ENCODE assay signal across 1 cellular context in the genomic region with DNA sequence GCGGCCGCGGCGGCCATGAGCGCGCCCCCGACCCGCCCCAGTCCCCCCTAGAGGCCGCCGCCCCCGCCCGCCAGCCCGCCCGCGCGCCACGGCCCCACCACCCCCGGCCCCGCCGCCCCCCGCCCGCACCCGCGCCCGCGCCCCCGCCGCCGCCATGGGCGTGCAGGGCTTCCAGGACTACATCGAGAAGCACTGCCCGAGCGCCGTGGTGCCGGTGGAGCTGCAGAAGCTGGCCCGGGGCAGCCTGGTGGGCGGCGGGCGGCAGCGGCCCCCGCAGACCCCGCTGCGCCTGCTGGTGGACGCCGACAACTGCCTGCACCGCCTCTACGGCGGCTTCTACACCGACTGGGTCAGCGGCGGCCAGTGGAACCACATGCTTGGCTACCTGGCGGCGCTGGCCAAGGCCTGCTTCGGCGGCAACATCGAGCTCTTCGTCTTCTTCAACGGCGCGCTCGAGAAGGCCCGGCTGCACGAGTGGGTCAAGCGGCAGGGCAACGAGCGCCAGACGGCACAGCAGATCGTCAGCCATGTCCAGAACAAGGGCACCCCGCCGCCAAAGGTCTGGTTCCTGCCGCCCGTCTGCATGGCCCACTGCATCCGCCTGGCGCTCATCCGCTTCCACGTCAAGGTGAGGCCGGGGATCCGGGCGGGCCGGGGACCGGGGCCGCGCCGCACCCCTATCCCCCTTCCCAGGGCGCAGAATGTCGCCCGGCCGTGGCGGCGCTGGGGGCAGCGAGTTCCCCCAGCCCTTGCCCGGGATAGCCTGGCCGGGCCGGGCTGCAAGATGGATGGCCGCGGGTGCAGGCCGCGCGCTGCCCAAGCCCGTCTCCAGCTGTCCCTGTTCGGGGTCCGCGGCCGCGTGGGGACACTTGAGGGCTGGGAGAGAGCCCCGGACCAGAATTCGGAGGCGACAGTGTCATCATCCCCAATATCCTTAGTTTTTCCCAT.
A peak's percentile ranks its signal among the peaks of the same experiment; 100 is the strongest.
TF ChIP-seq lines count a peak whose summit lies in the region.

No MANE protein-coding gene starts in this region.

TF ChIP-seq in HepG2, 621 proteins besides CTCF, POLR2A, EP300 and RAD21 (continued from another document and continues in another):
- TF ChIP-seq KAT7 (CRISPR knock-in tag; IDR thresholded peaks at IDR 0.05; ENCODE audit: borderline replicate concordance), result 0 out of 2 replicates have a peak, but pooled peaks have one; percentile 25
- TF ChIP-seq ZNF768 (CRISPR knock-in tag; IDR thresholded peaks at IDR 0.05), result peak; percentile 73; the same call in 1 of the 2 replicates
- no peak for TF ChIP-seq TBX3 (IDR thresholded peaks at IDR 0.05; ENCODE audit: borderline replicate concordance)
- no peak for TF ChIP-seq NCOA1 (CRISPR knock-in tag; IDR thresholded peaks at IDR 0.05)
- TF ChIP-seq RBFOX2 (IDR thresholded peaks at IDR 0.05; ENCODE audit: low read depth, low read length), result peak; percentile 72; the same call in 1 of the 2 replicates
- no peak for TF ChIP-seq ZNF350 (CRISPR knock-in tag; IDR thresholded peaks at IDR 0.05; ENCODE audit: borderline replicate concordance, low read depth)
- TF ChIP-seq, protein P1, sequence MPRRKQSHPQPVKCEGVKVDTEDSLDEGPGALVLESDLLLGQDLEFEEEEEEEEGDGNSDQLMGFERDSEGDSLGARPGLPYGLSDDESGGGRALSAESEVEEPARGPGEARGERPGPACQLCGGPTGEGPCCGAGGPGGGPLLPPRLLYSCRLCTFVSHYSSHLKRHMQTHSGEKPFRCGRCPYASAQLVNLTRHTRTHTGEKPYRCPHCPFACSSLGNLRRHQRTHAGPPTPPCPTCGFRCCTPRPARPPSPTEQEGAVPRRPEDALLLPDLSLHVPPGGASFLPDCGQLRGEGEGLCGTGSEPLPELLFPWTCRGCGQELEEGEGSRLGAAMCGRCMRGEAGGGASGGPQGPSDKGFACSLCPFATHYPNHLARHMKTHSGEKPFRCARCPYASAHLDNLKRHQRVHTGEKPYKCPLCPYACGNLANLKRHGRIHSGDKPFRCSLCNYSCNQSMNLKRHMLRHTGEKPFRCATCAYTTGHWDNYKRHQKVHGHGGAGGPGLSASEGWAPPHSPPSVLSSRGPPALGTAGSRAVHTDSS (CRISPR knock-in tag; conservative IDR thresholded peaks at IDR 0.05), result 0 out of 2 replicates have a peak, but pooled peaks have one; percentile 33
- TF ChIP-seq FOXC1 (CRISPR knock-in tag; IDR thresholded peaks at IDR 0.05; ENCODE audit: borderline replicate concordance), result no peak; the same call in 1 of the 2 replicates
- no peak for TF ChIP-seq KDM5B (CRISPR knock-in tag; IDR thresholded peaks at IDR 0.05; ENCODE audit: borderline replicate concordance)
- no peak; the same call in 1 of the 2 replicates for TF ChIP-seq TGIF2 (CRISPR knock-in tag; IDR thresholded peaks at IDR 0.05)
- no peak for TF ChIP-seq ZNF674 (CRISPR knock-in tag; IDR thresholded peaks at IDR 0.05; ENCODE audit: low read depth)
- TF ChIP-seq, protein P2, sequence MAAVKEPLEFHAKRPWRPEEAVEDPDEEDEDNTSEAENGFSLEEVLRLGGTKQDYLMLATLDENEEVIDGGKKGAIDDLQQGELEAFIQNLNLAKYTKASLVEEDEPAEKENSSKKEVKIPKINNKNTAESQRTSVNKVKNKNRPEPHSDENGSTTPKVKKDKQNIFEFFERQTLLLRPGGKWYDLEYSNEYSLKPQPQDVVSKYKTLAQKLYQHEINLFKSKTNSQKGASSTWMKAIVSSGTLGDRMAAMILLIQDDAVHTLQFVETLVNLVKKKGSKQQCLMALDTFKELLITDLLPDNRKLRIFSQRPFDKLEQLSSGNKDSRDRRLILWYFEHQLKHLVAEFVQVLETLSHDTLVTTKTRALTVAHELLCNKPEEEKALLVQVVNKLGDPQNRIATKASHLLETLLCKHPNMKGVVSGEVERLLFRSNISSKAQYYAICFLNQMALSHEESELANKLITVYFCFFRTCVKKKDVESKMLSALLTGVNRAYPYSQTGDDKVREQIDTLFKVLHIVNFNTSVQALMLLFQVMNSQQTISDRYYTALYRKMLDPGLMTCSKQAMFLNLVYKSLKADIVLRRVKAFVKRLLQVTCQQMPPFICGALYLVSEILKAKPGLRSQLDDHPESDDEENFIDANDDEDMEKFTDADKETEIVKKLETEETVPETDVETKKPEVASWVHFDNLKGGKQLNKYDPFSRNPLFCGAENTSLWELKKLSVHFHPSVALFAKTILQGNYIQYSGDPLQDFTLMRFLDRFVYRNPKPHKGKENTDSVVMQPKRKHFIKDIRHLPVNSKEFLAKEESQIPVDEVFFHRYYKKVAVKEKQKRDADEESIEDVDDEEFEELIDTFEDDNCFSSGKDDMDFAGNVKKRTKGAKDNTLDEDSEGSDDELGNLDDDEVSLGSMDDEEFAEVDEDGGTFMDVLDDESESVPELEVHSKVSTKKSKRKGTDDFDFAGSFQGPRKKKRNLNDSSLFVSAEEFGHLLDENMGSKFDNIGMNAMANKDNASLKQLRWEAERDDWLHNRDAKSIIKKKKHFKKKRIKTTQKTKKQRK (IDR thresholded peaks at IDR 0.05; ENCODE audit: low read length), result no peak
- peak; percentile 40; the same call in 1 of the 2 replicates for TF ChIP-seq HDAC1 (CRISPR knock-in tag; IDR thresholded peaks at IDR 0.05)
- no peak for TF ChIP-seq SETDB1 (CRISPR knock-in tag; IDR thresholded peaks at IDR 0.05; ENCODE audit: borderline replicate concordance)
- no peak; the same call in 1 of the 2 replicates for TF ChIP-seq KDM5A (IDR thresholded peaks at IDR 0.05; ENCODE audit: borderline replicate concordance, low read length)
- TF ChIP-seq, protein P3, sequence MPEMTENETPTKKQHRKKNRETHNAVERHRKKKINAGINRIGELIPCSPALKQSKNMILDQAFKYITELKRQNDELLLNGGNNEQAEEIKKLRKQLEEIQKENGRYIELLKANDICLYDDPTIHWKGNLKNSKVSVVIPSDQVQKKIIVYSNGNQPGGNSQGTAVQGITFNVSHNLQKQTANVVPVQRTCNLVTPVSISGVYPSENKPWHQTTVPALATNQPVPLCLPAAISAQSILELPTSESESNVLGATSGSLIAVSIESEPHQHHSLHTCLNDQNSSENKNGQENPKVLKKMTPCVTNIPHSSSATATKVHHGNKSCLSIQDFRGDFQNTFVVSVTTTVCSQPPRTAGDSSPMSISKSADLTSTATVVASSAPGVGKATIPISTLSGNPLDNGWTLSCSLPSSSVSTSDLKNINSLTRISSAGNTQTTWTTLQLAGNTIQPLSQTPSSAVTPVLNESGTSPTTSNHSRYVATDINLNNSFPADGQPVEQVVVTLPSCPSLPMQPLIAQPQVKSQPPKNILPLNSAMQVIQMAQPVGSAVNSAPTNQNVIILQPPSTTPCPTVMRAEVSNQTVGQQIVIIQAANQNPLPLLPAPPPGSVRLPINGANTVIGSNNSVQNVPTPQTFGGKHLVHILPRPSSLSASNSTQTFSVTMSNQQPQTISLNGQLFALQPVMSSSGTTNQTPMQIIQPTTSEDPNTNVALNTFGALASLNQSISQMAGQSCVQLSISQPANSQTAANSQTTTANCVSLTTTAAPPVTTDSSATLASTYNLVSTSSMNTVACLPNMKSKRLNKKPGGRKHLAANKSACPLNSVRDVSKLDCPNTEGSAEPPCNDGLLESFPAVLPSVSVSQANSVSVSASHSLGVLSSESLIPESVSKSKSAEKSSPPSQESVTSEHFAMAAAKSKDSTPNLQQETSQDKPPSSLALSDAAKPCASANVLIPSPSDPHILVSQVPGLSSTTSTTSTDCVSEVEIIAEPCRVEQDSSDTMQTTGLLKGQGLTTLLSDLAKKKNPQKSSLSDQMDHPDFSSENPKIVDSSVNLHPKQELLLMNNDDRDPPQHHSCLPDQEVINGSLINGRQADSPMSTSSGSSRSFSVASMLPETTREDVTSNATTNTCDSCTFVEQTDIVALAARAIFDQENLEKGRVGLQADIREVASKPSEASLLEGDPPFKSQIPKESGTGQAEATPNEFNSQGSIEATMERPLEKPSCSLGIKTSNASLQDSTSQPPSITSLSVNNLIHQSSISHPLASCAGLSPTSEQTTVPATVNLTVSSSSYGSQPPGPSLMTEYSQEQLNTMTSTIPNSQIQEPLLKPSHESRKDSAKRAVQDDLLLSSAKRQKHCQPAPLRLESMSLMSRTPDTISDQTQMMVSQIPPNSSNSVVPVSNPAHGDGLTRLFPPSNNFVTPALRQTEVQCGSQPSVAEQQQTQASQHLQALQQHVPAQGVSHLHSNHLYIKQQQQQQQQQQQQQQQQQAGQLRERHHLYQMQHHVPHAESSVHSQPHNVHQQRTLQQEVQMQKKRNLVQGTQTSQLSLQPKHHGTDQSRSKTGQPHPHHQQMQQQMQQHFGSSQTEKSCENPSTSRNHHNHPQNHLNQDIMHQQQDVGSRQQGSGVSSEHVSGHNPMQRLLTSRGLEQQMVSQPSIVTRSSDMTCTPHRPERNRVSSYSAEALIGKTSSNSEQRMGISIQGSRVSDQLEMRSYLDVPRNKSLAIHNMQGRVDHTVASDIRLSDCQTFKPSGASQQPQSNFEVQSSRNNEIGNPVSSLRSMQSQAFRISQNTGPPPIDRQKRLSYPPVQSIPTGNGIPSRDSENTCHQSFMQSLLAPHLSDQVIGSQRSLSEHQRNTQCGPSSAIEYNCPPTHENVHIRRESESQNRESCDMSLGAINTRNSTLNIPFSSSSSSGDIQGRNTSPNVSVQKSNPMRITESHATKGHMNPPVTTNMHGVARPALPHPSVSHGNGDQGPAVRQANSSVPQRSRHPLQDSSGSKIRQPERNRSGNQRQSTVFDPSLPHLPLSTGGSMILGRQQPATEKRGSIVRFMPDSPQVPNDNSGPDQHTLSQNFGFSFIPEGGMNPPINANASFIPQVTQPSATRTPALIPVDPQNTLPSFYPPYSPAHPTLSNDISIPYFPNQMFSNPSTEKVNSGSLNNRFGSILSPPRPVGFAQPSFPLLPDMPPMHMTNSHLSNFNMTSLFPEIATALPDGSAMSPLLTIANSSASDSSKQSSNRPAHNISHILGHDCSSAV (CRISPR knock-in tag; IDR thresholded peaks at IDR 0.05; ENCODE audit: borderline replicate concordance), result no peak
- TF ChIP-seq, protein P4, sequence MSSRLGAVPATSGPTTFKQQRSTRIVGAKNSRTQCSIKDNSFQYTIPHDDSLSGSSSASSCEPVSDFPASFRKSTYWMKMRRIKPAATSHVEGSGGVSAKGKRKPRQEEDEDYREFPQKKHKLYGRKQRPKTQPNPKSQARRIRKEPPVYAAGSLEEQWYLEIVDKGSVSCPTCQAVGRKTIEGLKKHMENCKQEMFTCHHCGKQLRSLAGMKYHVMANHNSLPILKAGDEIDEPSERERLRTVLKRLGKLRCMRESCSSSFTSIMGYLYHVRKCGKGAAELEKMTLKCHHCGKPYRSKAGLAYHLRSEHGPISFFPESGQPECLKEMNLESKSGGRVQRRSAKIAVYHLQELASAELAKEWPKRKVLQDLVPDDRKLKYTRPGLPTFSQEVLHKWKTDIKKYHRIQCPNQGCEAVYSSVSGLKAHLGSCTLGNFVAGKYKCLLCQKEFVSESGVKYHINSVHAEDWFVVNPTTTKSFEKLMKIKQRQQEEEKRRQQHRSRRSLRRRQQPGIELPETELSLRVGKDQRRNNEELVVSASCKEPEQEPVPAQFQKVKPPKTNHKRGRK (CRISPR knock-in tag; IDR thresholded peaks at IDR 0.05), result no peak
- TF ChIP-seq, protein P5, sequence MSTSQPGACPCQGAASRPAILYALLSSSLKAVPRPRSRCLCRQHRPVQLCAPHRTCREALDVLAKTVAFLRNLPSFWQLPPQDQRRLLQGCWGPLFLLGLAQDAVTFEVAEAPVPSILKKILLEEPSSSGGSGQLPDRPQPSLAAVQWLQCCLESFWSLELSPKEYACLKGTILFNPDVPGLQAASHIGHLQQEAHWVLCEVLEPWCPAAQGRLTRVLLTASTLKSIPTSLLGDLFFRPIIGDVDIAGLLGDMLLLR (CRISPR knock-in tag; IDR thresholded peaks at IDR 0.05), result no peak
- no peak for TF ChIP-seq NR2F1 (CRISPR knock-in tag; IDR thresholded peaks at IDR 0.05)
- TF ChIP-seq SCMH1 (CRISPR knock-in tag; IDR thresholded peaks at IDR 0.05; ENCODE audit: borderline replicate concordance), result no peak
- TF ChIP-seq, protein P6, sequence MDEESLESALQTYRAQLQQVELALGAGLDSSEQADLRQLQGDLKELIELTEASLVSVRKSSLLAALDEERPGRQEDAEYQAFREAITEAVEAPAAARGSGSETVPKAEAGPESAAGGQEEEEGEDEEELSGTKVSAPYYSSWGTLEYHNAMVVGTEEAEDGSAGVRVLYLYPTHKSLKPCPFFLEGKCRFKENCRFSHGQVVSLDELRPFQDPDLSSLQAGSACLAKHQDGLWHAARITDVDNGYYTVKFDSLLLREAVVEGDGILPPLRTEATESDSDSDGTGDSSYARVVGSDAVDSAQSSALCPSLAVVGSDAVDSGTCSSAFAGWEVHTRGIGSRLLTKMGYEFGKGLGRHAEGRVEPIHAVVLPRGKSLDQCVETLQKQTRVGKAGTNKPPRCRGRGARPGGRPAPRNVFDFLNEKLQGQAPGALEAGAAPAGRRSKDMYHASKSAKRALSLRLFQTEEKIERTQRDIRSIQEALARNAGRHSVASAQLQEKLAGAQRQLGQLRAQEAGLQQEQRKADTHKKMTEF (CRISPR knock-in tag; IDR thresholded peaks at IDR 0.05), result peak; percentile 60; the same call in 1 of the 2 replicates
- TF ChIP-seq ELF3 (CRISPR knock-in tag; IDR thresholded peaks at IDR 0.05), result no peak
- no peak for TF ChIP-seq ZNF367 (CRISPR knock-in tag; IDR thresholded peaks at IDR 0.05; ENCODE audit: borderline replicate concordance)
- TF ChIP-seq, protein P7, sequence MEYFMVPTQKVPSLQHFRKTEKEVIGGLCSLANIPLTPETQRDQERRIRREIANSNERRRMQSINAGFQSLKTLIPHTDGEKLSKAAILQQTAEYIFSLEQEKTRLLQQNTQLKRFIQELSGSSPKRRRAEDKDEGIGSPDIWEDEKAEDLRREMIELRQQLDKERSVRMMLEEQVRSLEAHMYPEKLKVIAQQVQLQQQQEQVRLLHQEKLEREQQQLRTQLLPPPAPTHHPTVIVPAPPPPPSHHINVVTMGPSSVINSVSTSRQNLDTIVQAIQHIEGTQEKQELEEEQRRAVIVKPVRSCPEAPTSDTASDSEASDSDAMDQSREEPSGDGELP (IDR thresholded peaks at IDR 0.05; ENCODE audit: borderline replicate concordance, low read depth), result no peak
- TF ChIP-seq KDM3A (CRISPR knock-in tag; IDR thresholded peaks at IDR 0.05; ENCODE audit: low read depth), result no peak
- no peak for TF ChIP-seq SP140L (CRISPR knock-in tag; IDR thresholded peaks at IDR 0.05; ENCODE audit: borderline replicate concordance)
- no peak for TF ChIP-seq ZNF598 (CRISPR knock-in tag; IDR thresholded peaks at IDR 0.05; ENCODE audit: borderline replicate concordance)
- TF ChIP-seq ZNF660 (CRISPR knock-in tag; IDR thresholded peaks at IDR 0.05; ENCODE audit: borderline replicate concordance, low read depth), result no peak
- TF ChIP-seq, protein P8, sequence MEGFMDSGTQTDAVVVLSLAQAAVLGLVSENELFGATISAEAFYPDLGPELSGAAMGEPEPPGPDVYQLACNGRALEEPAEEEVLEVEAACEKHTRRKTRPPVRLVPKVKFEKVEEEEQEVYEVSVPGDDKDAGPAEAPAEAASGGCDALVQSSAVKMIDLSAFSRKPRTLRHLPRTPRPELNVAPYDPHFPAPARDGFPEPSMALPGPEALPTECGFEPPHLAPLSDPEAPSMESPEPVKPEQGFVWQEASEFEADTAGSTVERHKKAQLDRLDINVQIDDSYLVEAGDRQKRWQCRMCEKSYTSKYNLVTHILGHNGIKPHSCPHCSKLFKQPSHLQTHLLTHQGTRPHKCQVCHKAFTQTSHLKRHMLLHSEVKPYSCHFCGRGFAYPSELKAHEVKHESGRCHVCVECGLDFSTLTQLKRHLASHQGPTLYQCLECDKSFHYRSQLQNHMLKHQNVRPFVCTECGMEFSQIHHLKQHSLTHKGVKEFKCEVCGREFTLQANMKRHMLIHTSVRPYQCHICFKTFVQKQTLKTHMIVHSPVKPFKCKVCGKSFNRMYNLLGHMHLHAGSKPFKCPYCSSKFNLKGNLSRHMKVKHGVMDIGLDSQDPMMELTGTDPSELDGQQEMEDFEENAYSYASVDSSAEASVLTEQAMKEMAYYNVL (CRISPR knock-in tag; IDR thresholded peaks at IDR 0.05; ENCODE audit: borderline replicate concordance), result no peak
